In the genomic region with DNA sequence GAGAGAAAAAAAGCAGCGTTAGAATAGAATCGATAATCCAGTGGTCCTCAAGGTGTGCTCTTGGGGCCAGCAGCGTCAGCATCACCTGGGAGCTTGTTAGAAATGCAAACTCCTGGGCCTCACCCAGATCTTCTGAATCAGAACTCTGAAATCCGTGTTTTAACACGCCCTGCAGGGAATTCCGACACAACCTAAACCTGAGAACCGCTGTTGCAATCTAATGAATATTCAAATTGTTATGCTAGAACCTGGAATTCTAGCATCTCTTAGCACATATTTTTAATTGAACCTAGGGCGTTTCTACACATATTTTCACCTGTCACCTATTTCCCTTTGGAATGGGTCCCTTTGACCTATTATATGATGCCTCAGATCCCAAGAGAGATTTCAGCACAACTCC, we compare ENCODE assay signal across 16 cellular contexts.
A peak's percentile ranks its signal among the peaks of the same experiment; 100 is the strongest.
DNase-seq lines count a peak whose midpoint lies in the region; ATAC-seq and TF ChIP-seq lines count a peak whose summit lies in the region.
"Had no signal": no experiment of that assay in that cellular context is flagged by ENCODE, and none has a peak within 500 bp of the region (broad histone marks: within the 10 kb centered on the region; RNA-seq: fewer than 3 reads in every experiment).

No MANE protein-coding gene starts in this region.

- H2AFZ ChIP-seq in Karpas-422 (ENCODE audit: low read length), result no peak overlapping the region

- no peak overlapping the region for H3K9ac ChIP-seq in Karpas-422 (ENCODE audit: low read length)

- no peak overlapping the region for H3K4me2 ChIP-seq in Karpas-422 (ENCODE audit: low read depth, low read length, poor library complexity, severe bottlenecking)

- H3K27ac Mint-ChIP-seq in CD14-positive monocyte, result peak overlapping the region; percentile 90 to 98 (median 95)
- H3K27ac Mint-ChIP-seq in stimulated activated naive B cell treated with anti-CD40 and anti-IgM and Interleukin-4, amounts not matched to agents 10 μg/mL and 1 μg/mL and 100 μg/mL, for 72 hours, result peak overlapping the region; percentile 42
- H3K27ac Mint-ChIP-seq: stimulated activated naive CD8-positive, alpha-beta T cell treated with anti-CD3 and anti-CD28 coated beads, Interleukin-15, Interleukin-2, amounts not matched to agents 100 ng/mL and 50 ng/mL, for 24 hours had no signal

- peaks cover 0 to 7% (median 0%) of the 10 kb centered on the region in 3 donors for H3K27me3 Mint-ChIP-seq in CD14-positive monocyte (ENCODE audit: low read depth in 3 of 3)
- peaks cover 39% of the 10 kb centered on the region in 2 donors for H3K27me3 Mint-ChIP-seq in stimulated activated naive B cell treated with anti-CD40 and anti-IgM and Interleukin-4, amounts not matched to agents 10 μg/mL and 1 μg/mL and 100 μg/mL, for 72 hours

- no peak overlapping the region for H3K4me3 Mint-ChIP-seq in CD14-positive monocyte
- H3K4me3 Mint-ChIP-seq in stimulated activated naive B cell treated with anti-CD40 and anti-IgM and Interleukin-4, amounts not matched to agents 10 μg/mL and 1 μg/mL and 100 μg/mL, for 72 hours, result no peak overlapping the region
- H3K4me3 Mint-ChIP-seq: stimulated activated naive CD8-positive, alpha-beta T cell treated with anti-CD3 and anti-CD28 coated beads, Interleukin-15, Interleukin-2, amounts not matched to agents 100 ng/mL and 50 ng/mL, for 24 hours had no signal

- DNase-seq in CD14-positive monocyte (ENCODE audit: low spot score) (no peak), breast epithelium (ENCODE audit: low spot score in 2 of 2) (peak in 1 of 2 donors; percentile 48), GM20000 (ENCODE audit: low spot score) (no peak), DMS153 (lab: John Stamatoyannopoulos, UW) (no peak), Karpas-422 (no peak)
- no peak for DNase-seq in stimulated activated naive B cell treated with anti-CD40 and anti-IgM and Interleukin-4, amounts not matched to agents 10 μg/mL and 1 μg/mL and 100 μg/mL, for 72 hours
- DNase-seq: activated CD4-positive, alpha-beta T cell treated with anti-CD3 and anti-CD28 coated beads, Interleukin-2, amount 50 U/mL, for 48 hours; COR-L47; HCEC 1CT; NCI-H1092 treated with DMSO at 0.1 percent for 48 hours; NCI-H2227 treated with DMSO at 0.1 percent for 48 hours had no signal

- no peak overlapping the region for H3K4me3 ChIP-seq in breast epithelium
- H3K4me3 ChIP-seq in Karpas-422 (ENCODE audit: low read length), result no peak overlapping the region

- H3K9me3 ChIP-seq in breast epithelium (peaks cover 0 to 6% of the 10 kb centered on the region in 2 donors), Karpas-422 (ENCODE audit: low read length) (no peaks in the 10 kb centered on the region)
- H3K9me3 ChIP-seq: neutrophil had no signal

- H3K4me1 Mint-ChIP-seq in CD14-positive monocyte, result peaks cover 54% of the 10 kb centered on the region
- peaks cover 16 to 34% of the 10 kb centered on the region in 2 donors for H3K4me1 Mint-ChIP-seq in stimulated activated naive B cell treated with anti-CD40 and anti-IgM and Interleukin-4, amounts not matched to agents 10 μg/mL and 1 μg/mL and 100 μg/mL, for 72 hours

- H3K27me3 ChIP-seq in breast epithelium, result no peaks in the 10 kb centered on the region
- no peaks in the 10 kb centered on the region for H3K27me3 ChIP-seq in layer of hippocampus (ENCODE audit: control insufficient read depth, insufficient read depth, low read length)
- no peaks in the 10 kb centered on the region for H3K27me3 ChIP-seq in Karpas-422 (ENCODE audit: low read length)
- H3K27me3 ChIP-seq: neutrophil had no signal

- no peak for TF ChIP-seq POLR2A in breast epithelium (IDR thresholded peaks at IDR 0.05)

- no peaks in the 10 kb centered on the region for H4K20me1 ChIP-seq in Karpas-422 (ENCODE audit: insufficient read depth, low read depth, low read length)

- no peak for TF ChIP-seq CTCF in CD14-positive monocyte (IDR thresholded peaks at IDR 0.05)
- no peak for TF ChIP-seq CTCF in breast epithelium (IDR thresholded peaks at IDR 0.05)
- TF ChIP-seq CTCF in GM20000 (IDR thresholded peaks at IDR 0.05; ENCODE audit: extremely low read depth, missing control alignments), result no peak

- peaks cover 0 to 3% of the 10 kb centered on the region in 2 donors for H3K36me3 Mint-ChIP-seq in CD14-positive monocyte
- peaks cover 0 to 2% of the 10 kb centered on the region in 2 donors for H3K36me3 Mint-ChIP-seq in stimulated activated naive B cell treated with anti-CD40 and anti-IgM and Interleukin-4, amounts not matched to agents 10 μg/mL and 1 μg/mL and 100 μg/mL, for 72 hours

- no peaks in the 10 kb centered on the region for H3K9me2 ChIP-seq in Karpas-422 (replicated peaks; ENCODE audit: insufficient read depth, low read length)

- H3K79me2 ChIP-seq in Karpas-422 (ENCODE audit: low read length), result no peaks in the 10 kb centered on the region

- intact Hi-C loops in CD14-positive monocyte (cut with micrococcal nuclease) (loop anchor here (5.0 to 10.0 kb wide), 3 partner anchors 90 to 533 kb away; no protein-coding TSS in a partner anchor), breast epithelium (cut with DNase I; ENCODE audit: low total_unique reads) (no loop called here)

- ATAC-seq in stimulated activated naive B cell treated with anti-CD40 and anti-IgM and Interleukin-4, amounts not matched to agents 10 μg/mL and 1 μg/mL and 100 μg/mL, for 72 hours (replicated peaks), result no peak
- ATAC-seq in GM19452 (IDR thresholded peaks at IDR 0.05; ENCODE audit: unreplicated experiment), result no peak
- ATAC-seq: SK-N-SH treated with all-trans-retinoic acid at 6 μM for 48 hours had no signal

- H3K9me3 Mint-ChIP-seq in CD14-positive monocyte, result peaks cover 0 to 2% (median 0%) of the 10 kb centered on the region in 7 donors
- peaks cover 0 to 6% of the 10 kb centered on the region in 2 donors for H3K9me3 Mint-ChIP-seq in stimulated activated naive B cell treated with anti-CD40 and anti-IgM and Interleukin-4, amounts not matched to agents 10 μg/mL and 1 μg/mL and 100 μg/mL, for 72 hours
- H3K9me3 Mint-ChIP-seq: stimulated activated naive CD8-positive, alpha-beta T cell treated with anti-CD3 and anti-CD28 coated beads, Interleukin-15, Interleukin-2, amounts not matched to agents 100 ng/mL and 50 ng/mL, for 24 hours had no signal

- peaks cover 0 to 15% of the 10 kb centered on the region in 2 donors for H3K4me1 ChIP-seq in breast epithelium
- peaks cover 13% of the 10 kb centered on the region for H3K4me1 ChIP-seq in Karpas-422 (ENCODE audit: low read length)

- peak overlapping the region; percentile 64 to 90 for H3K27ac ChIP-seq in breast epithelium
- H3K27ac ChIP-seq in layer of hippocampus (ENCODE audit: low read depth, low read length), result peak overlapping the region; percentile 15
- no peak overlapping the region for H3K27ac ChIP-seq in Karpas-422 (ENCODE audit: low read length)

- H3K36me3 ChIP-seq in breast epithelium (no peaks in the 10 kb centered on the region), Karpas-422 (ENCODE audit: insufficient read depth, low read length) (no peaks in the 10 kb centered on the region)
- H3K36me3 ChIP-seq: neutrophil had no signal
